ENCODE assay signal across 20 cellular contexts in genomic region chr3:62379206-62379834, GRCh38. TPM values are rescaled to one million over a fixed set of nuclear protein-coding genes. Genes with fewer than 3 reads are reported as not detected.
DNase-seq lines count a peak whose midpoint lies in the region; ATAC-seq lines count a peak whose summit lies in the region.
"Had no signal": no experiment of that assay in that cellular context is flagged by ENCODE, and none has a peak within 500 bp of the region (broad histone marks: within the 10 kb centered on the region; RNA-seq: fewer than 3 reads in every experiment).

No MANE protein-coding gene starts in this region.

- H3K4me1 ChIP-seq in HUES48 (ENCODE audit: control insufficient read depth, insufficient read depth, low read length) = peaks cover 45% of the 10 kb centered on the region
- H3K4me1 ChIP-seq in mesendoderm (ENCODE audit: control insufficient read depth, low read depth, low read length) = no peaks in the 10 kb centered on the region
- H3K4me1 ChIP-seq: colonic mucosa had no signal

- peaks cover 64% of the 10 kb centered on the region for H3K27me3 Mint-ChIP-seq in activated T-helper 17 cell treated with anti-CD3 and anti-CD28 coated beads, Interleukin-2, amount 50 U/mL, for 72 hours

- H4K8ac ChIP-seq in mesendoderm (ENCODE audit: low read depth, low read length) = no peak overlapping the region

- H3K36me3 ChIP-seq in HUES48 (ENCODE audit: control insufficient read depth, insufficient read depth, low read length) (no peaks in the 10 kb centered on the region), mesendoderm (ENCODE audit: control insufficient read depth, insufficient read depth, low read length) (no peaks in the 10 kb centered on the region)
- H3K36me3 ChIP-seq: colonic mucosa, heart right ventricle, spleen had no signal

- H2BK120ac ChIP-seq in mesendoderm (ENCODE audit: low read depth, low read length) = no peak overlapping the region

- H3K4me3 Mint-ChIP-seq in activated T-helper 17 cell treated with anti-CD3 and anti-CD28 coated beads, Interleukin-2, amount 50 U/mL, for 72 hours = no peak overlapping the region
- H3K4me3 Mint-ChIP-seq: activated naive CD8-positive, alpha-beta T cell treated with anti-CD3 and anti-CD28 coated beads, Interleukin-2, amount 50 U/mL, for 24 hours; activated T-helper 1 cell treated with anti-CD3 and anti-CD28 coated beads, Interleukin-12 subunit alpha, Interleukin-12 subunit beta, Interleukin-2, Interleukin-4 antibody, amounts not matched to agents 30 ng/mL and 10 ng/mL and 1 ng/mL, durations not matched to agents 14 hours and 24 hours and 36 hours had no signal

- no peak overlapping the region for H3K4me2 ChIP-seq in mesendoderm (ENCODE audit: low read length)

- H3K56ac ChIP-seq in mesendoderm (ENCODE audit: low read length) = no peak overlapping the region

- H3K4me3 ChIP-seq in HUES48 (ENCODE audit: low read depth, low read length) (peak overlapping the region; percentile 38), mesendoderm (ENCODE audit: low read length) (no peak overlapping the region)
- H3K4me3 ChIP-seq: colonic mucosa, heart right ventricle had no signal

- no CpG with 5 or more reads among the region's 26 CpGs for WGBS in mesendoderm (ENCODE audit: extremely low coverage, insufficient coverage, low lambda C conversion rate)

- no peak overlapping the region for H4K5ac ChIP-seq in mesendoderm (ENCODE audit: low read length)

- no peaks in the 10 kb centered on the region for H3K79me2 ChIP-seq in mesendoderm (ENCODE audit: control insufficient read depth, insufficient read depth, low read length)

- H3K9me3 Mint-ChIP-seq in activated T-helper 17 cell treated with anti-CD3 and anti-CD28 coated beads, Interleukin-2, amount 50 U/mL, for 72 hours = no peaks in the 10 kb centered on the region
- H3K9me3 Mint-ChIP-seq: activated T-helper 1 cell treated with anti-CD3 and anti-CD28 coated beads, Interleukin-12 subunit alpha, Interleukin-12 subunit beta, Interleukin-2, Interleukin-4 antibody, amounts not matched to agents 30 ng/mL and 10 ng/mL and 1 ng/mL, durations not matched to agents 14 hours and 24 hours and 36 hours had no signal

- H2BK15ac ChIP-seq in mesendoderm (replicated peaks; ENCODE audit: low read depth) = no peak overlapping the region

- DNase-seq in DMS53 (lab: John Stamatoyannopoulos, UW) (peak; percentile 24), DMS53 treated with DMSO at 0.1 percent for 48 hours (lab: John Stamatoyannopoulos, UW; ENCODE audit: unreplicated experiment) (no peak), astrocyte of the hippocampus (ENCODE audit: low read depth, low spot score) (peak; percentile 29), mesendoderm (peak; percentile 33), NCI-H1694 (lab: John Stamatoyannopoulos, UW) (no peak), NCI-H526 (lab: John Stamatoyannopoulos, UW) (no peak)
- DNase-seq: 8988T; activated naive CD8-positive, alpha-beta T cell treated with anti-CD3 and anti-CD28 coated beads, Interleukin-2, amount 50 U/mL, for 24 hours; AML-193; colonic mucosa; heart right ventricle; spleen; stimulated activated CD4-positive, alpha-beta T cell treated with anti-CD3 and anti-CD28 coated beads, Interleukin-4, amount 100 ng/mL, for 24 hours had no signal

- H3K23ac ChIP-seq in mesendoderm (ENCODE audit: low read length) = no peak overlapping the region

- H3K36me3 Mint-ChIP-seq in activated T-helper 17 cell treated with anti-CD3 and anti-CD28 coated beads, Interleukin-2, amount 50 U/mL, for 72 hours (ENCODE audit: low read depth) = no peaks in the 10 kb centered on the region

- no peak overlapping the region for H2AK5ac ChIP-seq in mesendoderm (ENCODE audit: low read length)

- no peak for ATAC-seq in activated T-helper 17 cell treated with anti-CD3 and anti-CD28 coated beads, Interleukin-2, amount 50 U/mL, for 72 hours (replicated peaks)
- ATAC-seq: activated naive CD8-positive, alpha-beta T cell treated with anti-CD3 and anti-CD28 coated beads, Interleukin-2, amount 50 U/mL, for 24 hours; heart right ventricle had no signal

- no peak overlapping the region for H3K27ac Mint-ChIP-seq in activated T-helper 17 cell treated with anti-CD3 and anti-CD28 coated beads, Interleukin-2, amount 50 U/mL, for 72 hours
- H3K27ac Mint-ChIP-seq: activated naive CD8-positive, alpha-beta T cell treated with anti-CD3 and anti-CD28 coated beads, Interleukin-2, amount 50 U/mL, for 24 hours; activated T-helper 1 cell treated with anti-CD3 and anti-CD28 coated beads, Interleukin-12 subunit alpha, Interleukin-12 subunit beta, Interleukin-2, Interleukin-4 antibody, amounts not matched to agents 30 ng/mL and 10 ng/mL and 1 ng/mL, durations not matched to agents 14 hours and 24 hours and 36 hours had no signal

- H3K18ac ChIP-seq in mesendoderm (ENCODE audit: low read length) = no peak overlapping the region

- H3K79me1 ChIP-seq in mesendoderm (ENCODE audit: low read length) = no peaks in the 10 kb centered on the region

- H3K27ac ChIP-seq in HUES48 (ENCODE audit: low read depth, low read length) (no peak overlapping the region), mesendoderm (ENCODE audit: low read depth, low read length) (no peak overlapping the region)
- H3K27ac ChIP-seq: colonic mucosa, heart right ventricle, spleen had no signal

- H3K27me3 ChIP-seq in HUES48 (ENCODE audit: control insufficient read depth, insufficient read depth, low read length) = peaks cover 93% of the 10 kb centered on the region
- peaks cover 75% of the 10 kb centered on the region for H3K27me3 ChIP-seq in mesendoderm (ENCODE audit: insufficient read depth, low read length, poor library complexity)

- no peaks in the 10 kb centered on the region for H3K4me1 Mint-ChIP-seq in activated T-helper 17 cell treated with anti-CD3 and anti-CD28 coated beads, Interleukin-2, amount 50 U/mL, for 72 hours

- no peaks in the 10 kb centered on the region for H3K9me3 ChIP-seq in HUES48 (ENCODE audit: control insufficient read depth, insufficient read depth, low read length)
- H3K9me3 ChIP-seq: colonic mucosa, spleen had no signal

- H2BK5ac ChIP-seq in mesendoderm (ENCODE audit: low read length) = no peak overlapping the region

- H3K9ac ChIP-seq in HUES48 (ENCODE audit: low read depth, low read length) = no peak overlapping the region
- no peak overlapping the region for H3K9ac ChIP-seq in mesendoderm (ENCODE audit: low read length)

- no peak overlapping the region for H3K4ac ChIP-seq in mesendoderm (ENCODE audit: low read depth, low read length)

RNA-seq across cellular contexts. Expression of gene FEZF2, which starts 6.0 kb away (rescaled TPM):
- not detected for polyA plus RNA-seq in mesendoderm (2013, experiment 1 of 2)
- polyA plus RNA-seq in mesendoderm (2013, experiment 2 of 2) = not detected
- not detected for total RNA-seq in activated T-helper 17 cell treated with anti-CD3 and anti-CD28 coated beads, Interleukin-2, amount 50 U/mL, for 72 hours
- total RNA-seq: activated T-helper 1 cell treated with anti-CD3 and anti-CD28 coated beads, Interleukin-12 subunit alpha, Interleukin-12 subunit beta, Interleukin-2, Interleukin-4 antibody, amounts not matched to agents 30 ng/mL and 10 ng/mL and 1 ng/mL, durations not matched to agents 14 hours and 24 hours and 36 hours; colonic mucosa; heart right ventricle; lower leg skin; mucosa of gallbladder; RPMI7951; spleen; ureter had no signal
- polyA plus RNA-seq: heart right ventricle, spleen had no signal

Comparison
In these comparisons a context has a peak if more than half of its experiments do, and no peak if none do; other contexts are left out.
1. DNase-seq: peak in DMS53 (single experiment), astrocyte of the hippocampus (single experiment) and mesendoderm (single experiment); none in DMS53 treated with DMSO at 0.1 percent for 48 hours (single experiment), NCI-H1694 (single experiment) and NCI-H526 (0 of 2).